In the genomic region with DNA sequence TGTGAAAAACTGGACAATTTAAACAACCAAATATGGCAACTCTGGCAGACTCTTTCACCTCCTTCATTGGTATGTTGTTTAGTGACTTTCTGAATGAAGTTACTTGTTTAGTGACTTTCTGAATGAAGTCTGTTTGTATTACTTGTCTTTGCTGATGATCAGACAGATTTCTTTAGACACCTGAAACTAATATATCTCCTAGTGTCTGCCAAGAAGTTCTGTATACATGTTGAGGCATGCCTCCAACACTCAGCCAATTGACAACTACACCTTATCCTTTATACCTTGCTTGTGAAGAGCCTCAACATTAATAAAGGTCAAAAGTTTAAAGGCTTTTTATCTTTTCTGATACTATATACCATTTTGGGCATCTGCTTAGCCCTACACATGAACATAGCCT, we compare ENCODE assay signal across 19 cellular contexts.
"Had no signal": no experiment of that assay in that cellular context is flagged by ENCODE, and none has a peak within 500 bp of the region (broad histone marks: within the 10 kb centered on the region; RNA-seq: fewer than 3 reads in every experiment).

No MANE protein-coding gene starts in this region.

- H3K4me3 ChIP-seq: heart left ventricle, psoas muscle, right lobe of liver, suprapubic skin, thyroid gland, upper lobe of left lung, uterus had no signal

- H3K27me3 Mint-ChIP-seq: naive thymus-derived CD4-positive, alpha-beta T cell had no signal

- DNase-seq: dermis blood vessel endothelial cell; heart left ventricle; hippocampal formation; left colon; left ventricle myocardium superior; naive thymus-derived CD4-positive, alpha-beta T cell; nephron progenitor cell; psoas muscle; retina; right lobe of liver; stimulated activated CD4-positive, alpha-beta T cell treated with anti-CD3 and anti-CD28 coated beads, Interleukin-4, amount 100 ng/mL, for 1 hour; stimulated activated CD8-positive, alpha-beta memory T cell treated with anti-CD3 and anti-CD28 coated beads, Interleukin-4, amount 100 ng/mL, for 48 hours; stimulated activated naive CD8-positive, alpha-beta T cell treated with anti-CD3 and anti-CD28 coated beads, Interleukin-15, Interleukin-2, amounts not matched to agents 100 U/mL and 50 U/mL, for 24 hours; thyroid gland; upper lobe of left lung; uterus had no signal

- H3K27ac ChIP-seq: heart left ventricle, neutrophil, psoas muscle, right lobe of liver, suprapubic skin, thyroid gland, upper lobe of left lung, uterus had no signal

- H3K4me3 Mint-ChIP-seq: naive thymus-derived CD4-positive, alpha-beta T cell; nephron progenitor cell; stimulated activated effector memory CD8-positive, alpha-beta T cell treated with anti-CD3 and anti-CD28 coated beads, Interleukin-12 subunit alpha, Interleukin-12 subunit beta, amount 100 ng/mL, for 72 hours had no signal

- H3K27ac Mint-ChIP-seq: naive thymus-derived CD4-positive, alpha-beta T cell; stimulated activated effector memory CD8-positive, alpha-beta T cell treated with anti-CD3 and anti-CD28 coated beads, Interleukin-12 subunit alpha, Interleukin-12 subunit beta, amount 100 ng/mL, for 72 hours had no signal

- H3K27me3 ChIP-seq: heart left ventricle, neutrophil, right lobe of liver, suprapubic skin, thyroid gland, upper lobe of left lung, uterus had no signal

- ATAC-seq: heart left ventricle; left colon; left ventricle myocardium superior; naive thymus-derived CD4-positive, alpha-beta T cell; psoas muscle; right lobe of liver; stimulated activated effector memory CD8-positive, alpha-beta T cell treated with anti-CD3 and anti-CD28 coated beads, Interleukin-12 subunit alpha, Interleukin-12 subunit beta, amount 100 ng/mL, for 72 hours; stimulated activated naive CD8-positive, alpha-beta T cell treated with anti-CD3 and anti-CD28 coated beads, Interleukin-15, Interleukin-2, amounts not matched to agents 100 U/mL and 50 U/mL, for 24 hours had no signal

- H3K9me3 Mint-ChIP-seq: nephron progenitor cell had no signal

- H3K36me3 ChIP-seq: heart left ventricle, neutrophil, right lobe of liver, suprapubic skin, thyroid gland, upper lobe of left lung, uterus had no signal

- H3K36me3 Mint-ChIP-seq: naive thymus-derived CD4-positive, alpha-beta T cell; stimulated activated effector memory CD8-positive, alpha-beta T cell treated with anti-CD3 and anti-CD28 coated beads, Interleukin-12 subunit alpha, Interleukin-12 subunit beta, amount 100 ng/mL, for 72 hours had no signal

- H3K9me3 ChIP-seq: neutrophil, psoas muscle, right lobe of liver, suprapubic skin, thyroid gland, upper lobe of left lung, uterus had no signal

- H3K4me1 Mint-ChIP-seq: naive thymus-derived CD4-positive, alpha-beta T cell; nephron progenitor cell; stimulated activated effector memory CD8-positive, alpha-beta T cell treated with anti-CD3 and anti-CD28 coated beads, Interleukin-12 subunit alpha, Interleukin-12 subunit beta, amount 100 ng/mL, for 72 hours had no signal

- H3K4me1 ChIP-seq: heart left ventricle, psoas muscle, right lobe of liver, suprapubic skin, thyroid gland, upper lobe of left lung, uterus had no signal
